ENCODE assay signal across 1 cellular context in the genomic region with DNA sequence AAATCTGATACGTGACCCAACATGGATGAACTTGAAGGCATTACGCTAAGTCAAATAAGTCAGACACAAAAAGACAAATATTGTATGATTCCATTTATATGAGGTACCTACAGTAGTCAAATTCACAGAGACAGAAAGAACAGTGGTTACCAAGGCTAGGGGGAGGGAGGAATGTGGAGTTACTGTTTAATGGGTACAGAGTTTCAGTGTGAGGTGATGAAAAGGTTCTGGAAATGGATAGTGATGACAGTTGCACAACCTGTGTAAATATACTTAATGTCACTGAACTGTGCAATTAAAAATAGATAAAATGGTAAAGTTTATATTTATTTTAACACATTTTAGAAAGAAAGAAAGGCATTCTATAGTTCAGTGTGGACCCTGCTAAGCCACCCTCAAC.
TF ChIP-seq lines count a peak whose summit lies in the region.

No MANE protein-coding gene starts in this region.

TF ChIP-seq in HepG2, 621 proteins besides CTCF, POLR2A, EP300 and RAD21 (continued from another document):
- TF ChIP-seq, protein P1, sequence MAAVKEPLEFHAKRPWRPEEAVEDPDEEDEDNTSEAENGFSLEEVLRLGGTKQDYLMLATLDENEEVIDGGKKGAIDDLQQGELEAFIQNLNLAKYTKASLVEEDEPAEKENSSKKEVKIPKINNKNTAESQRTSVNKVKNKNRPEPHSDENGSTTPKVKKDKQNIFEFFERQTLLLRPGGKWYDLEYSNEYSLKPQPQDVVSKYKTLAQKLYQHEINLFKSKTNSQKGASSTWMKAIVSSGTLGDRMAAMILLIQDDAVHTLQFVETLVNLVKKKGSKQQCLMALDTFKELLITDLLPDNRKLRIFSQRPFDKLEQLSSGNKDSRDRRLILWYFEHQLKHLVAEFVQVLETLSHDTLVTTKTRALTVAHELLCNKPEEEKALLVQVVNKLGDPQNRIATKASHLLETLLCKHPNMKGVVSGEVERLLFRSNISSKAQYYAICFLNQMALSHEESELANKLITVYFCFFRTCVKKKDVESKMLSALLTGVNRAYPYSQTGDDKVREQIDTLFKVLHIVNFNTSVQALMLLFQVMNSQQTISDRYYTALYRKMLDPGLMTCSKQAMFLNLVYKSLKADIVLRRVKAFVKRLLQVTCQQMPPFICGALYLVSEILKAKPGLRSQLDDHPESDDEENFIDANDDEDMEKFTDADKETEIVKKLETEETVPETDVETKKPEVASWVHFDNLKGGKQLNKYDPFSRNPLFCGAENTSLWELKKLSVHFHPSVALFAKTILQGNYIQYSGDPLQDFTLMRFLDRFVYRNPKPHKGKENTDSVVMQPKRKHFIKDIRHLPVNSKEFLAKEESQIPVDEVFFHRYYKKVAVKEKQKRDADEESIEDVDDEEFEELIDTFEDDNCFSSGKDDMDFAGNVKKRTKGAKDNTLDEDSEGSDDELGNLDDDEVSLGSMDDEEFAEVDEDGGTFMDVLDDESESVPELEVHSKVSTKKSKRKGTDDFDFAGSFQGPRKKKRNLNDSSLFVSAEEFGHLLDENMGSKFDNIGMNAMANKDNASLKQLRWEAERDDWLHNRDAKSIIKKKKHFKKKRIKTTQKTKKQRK (IDR thresholded peaks at IDR 0.05; ENCODE audit: low read length): no peak
- no peak for TF ChIP-seq ZNF337 (CRISPR knock-in tag; IDR thresholded peaks at IDR 0.05; ENCODE audit: borderline replicate concordance, low read depth)
- TF ChIP-seq MED1 (CRISPR knock-in tag; IDR thresholded peaks at IDR 0.05): peak; percentile 72
- TF ChIP-seq FOXP1 (IDR thresholded peaks at IDR 0.05): no peak
- TF ChIP-seq FOXP1 (CRISPR knock-in tag; IDR thresholded peaks at IDR 0.05): peak; percentile 77; the same call in 1 of the 2 replicates
- TF ChIP-seq KDM1A (CRISPR knock-in tag; IDR thresholded peaks at IDR 0.05): no peak
- TF ChIP-seq ATRX (CRISPR knock-in tag; IDR thresholded peaks at IDR 0.05; ENCODE audit: borderline replicate concordance): no peak
- TF ChIP-seq ZNF3 (CRISPR knock-in tag; IDR thresholded peaks at IDR 0.05): no peak
- TF ChIP-seq, protein P2, sequence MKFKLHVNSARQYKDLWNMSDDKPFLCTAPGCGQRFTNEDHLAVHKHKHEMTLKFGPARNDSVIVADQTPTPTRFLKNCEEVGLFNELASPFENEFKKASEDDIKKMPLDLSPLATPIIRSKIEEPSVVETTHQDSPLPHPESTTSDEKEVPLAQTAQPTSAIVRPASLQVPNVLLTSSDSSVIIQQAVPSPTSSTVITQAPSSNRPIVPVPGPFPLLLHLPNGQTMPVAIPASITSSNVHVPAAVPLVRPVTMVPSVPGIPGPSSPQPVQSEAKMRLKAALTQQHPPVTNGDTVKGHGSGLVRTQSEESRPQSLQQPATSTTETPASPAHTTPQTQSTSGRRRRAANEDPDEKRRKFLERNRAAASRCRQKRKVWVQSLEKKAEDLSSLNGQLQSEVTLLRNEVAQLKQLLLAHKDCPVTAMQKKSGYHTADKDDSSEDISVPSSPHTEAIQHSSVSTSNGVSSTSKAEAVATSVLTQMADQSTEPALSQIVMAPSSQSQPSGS (CRISPR knock-in tag; IDR thresholded peaks at IDR 0.05): no peak
- no peak for TF ChIP-seq ZNF275 (CRISPR knock-in tag; IDR thresholded peaks at IDR 0.05; ENCODE audit: borderline replicate concordance)
- TF ChIP-seq HOMEZ (CRISPR knock-in tag; IDR thresholded peaks at IDR 0.05; ENCODE audit: low read depth): peak; percentile 48; the same call in 1 of the 2 replicates
- TF ChIP-seq MNT (IDR thresholded peaks at IDR 0.05): no peak
- TF ChIP-seq GATAD2A (CRISPR knock-in tag; IDR thresholded peaks at IDR 0.05): peak; percentile 71
